In the genomic region with DNA sequence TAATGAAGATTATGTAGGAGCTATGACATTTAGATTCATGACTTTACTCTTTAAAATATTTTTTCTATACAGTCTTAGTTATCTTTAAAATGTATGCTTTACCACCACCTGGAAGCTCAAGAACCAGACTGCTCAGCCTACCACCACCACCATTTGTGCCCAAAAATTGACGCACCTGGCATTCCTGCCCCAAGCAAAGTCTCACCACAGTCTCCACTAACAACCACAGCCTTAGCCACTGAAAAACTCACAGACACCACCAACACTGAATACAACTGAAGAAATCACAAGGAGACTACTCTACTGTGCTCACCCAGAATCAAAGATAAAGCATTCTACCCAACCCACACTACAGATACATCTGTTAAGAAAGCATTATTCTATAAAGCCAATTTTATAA, we compare ENCODE assay signal across 32 cellular contexts.
"Had no signal": no experiment of that assay in that cellular context is flagged by ENCODE, and none has a peak within 500 bp of the region (broad histone marks: within the 10 kb centered on the region; RNA-seq: fewer than 3 reads in every experiment).

No MANE protein-coding gene starts in this region.

- H3K36me3 ChIP-seq: adrenal gland, cardiac muscle cell had no signal

- H3K27me3 ChIP-seq: adrenal gland had no signal

- H3K4me1 ChIP-seq: adrenal gland had no signal

- H3K27ac ChIP-seq: adrenal gland, cardiac muscle cell, VCaP had no signal

- DNase-seq: activated B cell treated with CpG ODN at 0.5 μM for 24 hours; activated CD4-positive, alpha-beta memory T cell treated with anti-CD3 and anti-CD28 coated beads for 36 hours; activated CD4-positive, alpha-beta T cell treated with anti-CD3 and anti-CD28 coated beads for 4 hours; activated CD4-positive, alpha-beta T cell treated with anti-CD3 and anti-CD28 coated beads, Interleukin-2, amount 10 ng/mL, durations not matched to agents 24 days and 14 days; activated CD4-positive, alpha-beta T cell treated with anti-CD3 and anti-CD28 coated beads, Interleukin-2, amount 50 U/mL, for 1 hour; activated CD4-positive, alpha-beta T cell treated with anti-CD3 and anti-CD28 coated beads, Interleukin-2, amount 50 U/mL, for 4 hours; activated CD4-positive, CD25-positive, alpha-beta regulatory T cell treated with anti-CD3 and anti-CD28 coated beads, Interleukin-2, amount 50 U/mL, for 72 hours; activated CD8-positive, alpha-beta memory T cell treated with anti-CD3 and anti-CD28 coated beads, Interleukin-2, amount 50 U/mL, for 4 hours; activated CD8-positive, alpha-beta T cell treated with anti-CD3 and anti-CD28 coated beads for 36 hours; activated effector memory CD4-positive, alpha-beta T cell treated with anti-CD3 and anti-CD28 coated beads, Interleukin-2, amount 50 U/mL, for 16 hours; activated gamma-delta T cell treated with Interleukin-2 at 50 U/mL for 16 hours; activated naive CD4-positive, alpha-beta T cell; activated naive CD4-positive, alpha-beta T cell treated with anti-CD3 and anti-CD28 coated beads for 36 hours; activated naive CD4-positive, alpha-beta T cell treated with anti-CD3 and anti-CD28 coated beads, Interleukin-2, amount 50 U/mL, for 16 hours; activated naive CD8-positive, alpha-beta T cell treated with anti-CD3 and anti-CD28 coated beads for 36 hours; activated T-cell treated with anti-CD3 and anti-CD28 coated beads for 4 hours; activated T-cell treated with anti-CD3 and anti-CD28 coated beads, Interleukin-2, amount 50 U/mL, for 1 hour; activated T-cell treated with anti-CD3 and anti-CD28 coated beads, Interleukin-2, amount 50 U/mL, for 4 hours; activated T-cell treated with anti-CD3 and anti-CD28 coated beads, Interleukin-2, amount 50 U/mL, for 72 hours; adrenal gland; amniotic stem cell; aorta; caudate nucleus; cerebellar nuclear complex; T-helper 2 cell; T-helper 9 cell had no signal

- H3K4me3 ChIP-seq: adrenal gland, cardiac muscle cell had no signal

- ATAC-seq: activated CD8-positive, alpha-beta T cell treated with anti-CD3 and anti-CD28 coated beads for 36 hours; activated naive CD4-positive, alpha-beta T cell treated with anti-CD3 and anti-CD28 coated beads, Interleukin-2, amount 50 U/mL, for 72 hours; activated T-cell treated with anti-CD3 and anti-CD28 coated beads, Interleukin-2, amount 50 U/mL, for 4 hours; activated T-cell treated with anti-CD3 and anti-CD28 coated beads, Interleukin-2, amount 50 U/mL, for 72 hours; activated T-helper 17 cell treated with anti-CD3 and anti-CD28 coated beads, Interleukin-2, amount 50 U/mL, for 72 hours had no signal

- FAIRE-seq: bronchial epithelial cell, TTC549 had no signal
